In the genomic region with DNA sequence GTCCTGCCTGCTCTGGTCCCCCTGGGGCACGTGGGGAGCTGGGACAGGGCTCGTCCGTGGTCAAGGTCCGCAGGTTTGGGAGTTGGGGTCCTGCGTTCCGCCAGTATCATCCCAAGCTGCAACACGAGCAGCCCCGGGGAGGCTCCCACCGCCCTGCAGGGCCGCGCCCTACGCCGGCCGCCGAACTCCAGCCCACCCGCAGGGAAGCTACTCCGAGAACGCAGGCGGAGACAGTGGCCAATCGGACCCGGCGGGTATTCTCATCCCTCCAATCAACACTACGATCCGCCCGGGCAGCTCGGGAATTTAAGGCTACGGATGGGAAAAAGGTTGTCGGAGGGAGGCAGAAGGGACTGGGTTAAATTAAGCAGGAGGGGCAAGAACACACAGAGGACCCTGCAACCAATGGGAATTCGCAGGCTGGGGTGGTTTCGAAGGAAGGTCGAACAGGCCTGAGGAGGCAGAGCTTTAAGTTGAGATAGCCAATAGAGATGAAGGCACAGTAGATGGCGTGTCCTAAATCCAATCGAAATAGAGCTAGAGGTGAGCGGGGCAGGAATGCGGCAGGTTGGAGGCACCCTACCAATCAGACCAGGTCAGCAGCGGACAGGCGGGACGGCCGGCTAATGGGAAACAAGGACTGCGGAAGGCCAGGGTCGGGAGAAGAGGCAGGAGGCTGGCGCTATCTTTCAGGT, we compare ENCODE assay signal across 8 cellular contexts. TPM values are rescaled to one million over a fixed set of nuclear protein-coding genes. Genes with fewer than 3 reads are reported as not detected.
DNase-seq lines count a peak whose midpoint lies in the region; ATAC-seq lines count a peak whose summit lies in the region.

No MANE protein-coding gene starts in this region.

- no peaks in the 10 kb centered on the region for H3K9me3 Mint-ChIP-seq in activated CD4-positive, alpha-beta memory T cell treated with anti-CD3 and anti-CD28 coated beads, Interleukin-2, amount 10 ng/mL, durations not matched to agents 7 days and 5 days
- H3K9me3 Mint-ChIP-seq in memory B cell, result no peaks in the 10 kb centered on the region

- H3K9ac ChIP-seq in endocrine pancreas (ENCODE audit: control insufficient read depth, insufficient read depth, low read length), result peak overlapping the region; percentile 89

- H3K4me3 Mint-ChIP-seq in activated CD4-positive, alpha-beta memory T cell treated with anti-CD3 and anti-CD28 coated beads, Interleukin-2, amount 10 ng/mL, durations not matched to agents 7 days and 5 days, result no peak overlapping the region
- no peak overlapping the region for H3K4me3 Mint-ChIP-seq in memory B cell

- peaks cover 25% of the 10 kb centered on the region for H3K4me1 Mint-ChIP-seq in activated CD4-positive, alpha-beta memory T cell treated with anti-CD3 and anti-CD28 coated beads, Interleukin-2, amount 10 ng/mL, durations not matched to agents 7 days and 5 days
- peaks cover 17% of the 10 kb centered on the region for H3K4me1 Mint-ChIP-seq in memory B cell

- no peaks in the 10 kb centered on the region for H3K36me3 ChIP-seq in endocrine pancreas (ENCODE audit: control insufficient read depth, insufficient read depth, low read length)

- peak overlapping the region; percentile 70 for H3K4me3 ChIP-seq in endocrine pancreas (ENCODE audit: control insufficient read depth, insufficient read depth, low read length)

- no peaks in the 10 kb centered on the region for H3K27me3 Mint-ChIP-seq in activated CD4-positive, alpha-beta memory T cell treated with anti-CD3 and anti-CD28 coated beads, Interleukin-2, amount 10 ng/mL, durations not matched to agents 7 days and 5 days
- H3K27me3 Mint-ChIP-seq in memory B cell, result no peaks in the 10 kb centered on the region

- CTCF ChIA-PET in activated CD4-positive, alpha-beta memory T cell treated with anti-CD3 and anti-CD28 coated beads, Interleukin-2, amount 10 ng/mL, durations not matched to agents 7 days and 5 days (lab: Charles Lee), result interaction anchor here (0.6 to 2.4 kb wide), 20 partner anchors 11 to 472 kb away, joined by 3 to 22 read pairs (median 6); partner anchors contain the start of genes C1QBP, CAMTA2, CHRNE and ENO3

- ATAC-seq in GM19463 (IDR thresholded peaks at IDR 0.05; ENCODE audit: unreplicated experiment) (peak; percentile 84), memory B cell (ENCODE audit: low read depth) (peak; percentile 82)

- H3K27me3 ChIP-seq in endocrine pancreas (ENCODE audit: control insufficient read depth, insufficient read depth, low read length), result no peaks in the 10 kb centered on the region

- H3K9me3 ChIP-seq in endocrine pancreas (ENCODE audit: control insufficient read depth, low read length), result no peaks in the 10 kb centered on the region

- no peak overlapping the region for H3K27ac Mint-ChIP-seq in activated CD4-positive, alpha-beta memory T cell treated with anti-CD3 and anti-CD28 coated beads, Interleukin-2, amount 10 ng/mL, durations not matched to agents 7 days and 5 days
- H3K27ac Mint-ChIP-seq in memory B cell, result no peak overlapping the region

- POLR2A ChIA-PET in activated CD4-positive, alpha-beta memory T cell treated with anti-CD3 and anti-CD28 coated beads, Interleukin-2, amount 10 ng/mL, durations not matched to agents 7 days and 5 days (lab: Charles Lee), result interaction anchor here (0.8 to 15.5 kb wide), 14 partner anchors 13 to 823 kb away, joined by 3 to 711 read pairs (median 4); partner anchors contain the start of genes CAMTA2, CHRNE, ENO3 and INCA1

- peaks cover 28% of the 10 kb centered on the region for H3K36me3 Mint-ChIP-seq in activated CD4-positive, alpha-beta memory T cell treated with anti-CD3 and anti-CD28 coated beads, Interleukin-2, amount 10 ng/mL, durations not matched to agents 7 days and 5 days (ENCODE audit: low read depth)
- H3K36me3 Mint-ChIP-seq in memory B cell, result peaks cover 9% of the 10 kb centered on the region

- DNase-seq in COLO668 (lab: John Stamatoyannopoulos, UW; ENCODE audit: unreplicated experiment) (peak; percentile 91), HK-2 (ENCODE audit: unreplicated experiment) (peak; percentile 99), NCI-H82 treated with DMSO at 0.1 percent for 48 hours (lab: John Stamatoyannopoulos, UW; ENCODE audit: unreplicated experiment) (peak; percentile 100), memory B cell (ENCODE audit: low spot score in 2 of 2) (peak in 1 of 2 donors; percentile 94)
- DNase-seq in activated CD4-positive, alpha-beta memory T cell treated with anti-CD3 and anti-CD28 coated beads, Interleukin-2, amount 10 ng/mL, durations not matched to agents 7 days and 5 days, result peak; percentile 97
- peak; percentile 90 for DNase-seq in stimulated activated CD8-positive, alpha-beta memory T cell treated with anti-CD3 and anti-CD28 coated beads, Interleukin-12 subunit alpha, Interleukin-12 subunit beta, amount 100 ng/mL, for 24 hours (ENCODE audit: extremely low read depth)

- no peaks in the 10 kb centered on the region for H3K4me1 ChIP-seq in endocrine pancreas (ENCODE audit: control insufficient read depth, insufficient read depth, low read length)

RNA-seq across cellular contexts. Expression of gene SPAG7, which starts 0.6 kb away (rescaled TPM):
- total RNA-seq in activated CD4-positive, alpha-beta memory T cell treated with anti-CD3 and anti-CD28 coated beads, Interleukin-2, amount 10 ng/mL, durations not matched to agents 7 days and 5 days, result 10 to 100 TPM; 53.0 to 58.2 TPM

RNA-seq across cellular contexts. Expression of gene ENO3, which starts 16.1 kb away (rescaled TPM):
- total RNA-seq in activated CD4-positive, alpha-beta memory T cell treated with anti-CD3 and anti-CD28 coated beads, Interleukin-2, amount 10 ng/mL, durations not matched to agents 7 days and 5 days, result 10 to 100 TPM; 26.8 to 33.0 TPM

RNA-seq across cellular contexts. Expression of gene PFN1, which starts 18.7 kb away (rescaled TPM):
- 1,000 to 10,000 TPM; 2,149 to 2,220 TPM for total RNA-seq in activated CD4-positive, alpha-beta memory T cell treated with anti-CD3 and anti-CD28 coated beads, Interleukin-2, amount 10 ng/mL, durations not matched to agents 7 days and 5 days

RNA-seq across cellular contexts. Expression of gene CAMTA2, which starts 20.5 kb away (rescaled TPM):
- total RNA-seq in activated CD4-positive, alpha-beta memory T cell treated with anti-CD3 and anti-CD28 coated beads, Interleukin-2, amount 10 ng/mL, durations not matched to agents 7 days and 5 days, result 10 to 100 TPM; 73.2 to 80.1 TPM

RNA-seq across cellular contexts. Expression of gene RNF167, which starts 26.9 kb away (rescaled TPM):
- 100 to 1,000 TPM; 249 to 261 TPM for total RNA-seq in activated CD4-positive, alpha-beta memory T cell treated with anti-CD3 and anti-CD28 coated beads, Interleukin-2, amount 10 ng/mL, durations not matched to agents 7 days and 5 days
